7 cellular contexts compared by ENCODE assay signal in genomic region chr7:55367283-55367840, GRCh38. TPM values are rescaled to one million over a fixed set of nuclear protein-coding genes. Genes with fewer than 3 reads are reported as not detected.
DNase-seq lines count a peak whose midpoint lies in the region; ATAC-seq and TF ChIP-seq lines count a peak whose summit lies in the region.

No MANE protein-coding gene starts in this region.

- TF ChIP-seq CTCF in HFF-Myc (IDR thresholded peaks at IDR 0.05; ENCODE audit: low read depth, low read length, missing control alignments): no peak

- peaks cover 27% of the 10 kb centered on the region for H3K4me1 Mint-ChIP-seq in activated CD4-positive, alpha-beta memory T cell treated with anti-CD3 and anti-CD28 coated beads, Interleukin-2, amount 10 ng/mL, durations not matched to agents 7 days and 5 days
- peaks cover 28% of the 10 kb centered on the region for H3K4me1 Mint-ChIP-seq in stimulated activated effector memory CD8-positive, alpha-beta T cell treated with anti-CD3 and anti-CD28 coated beads, Interleukin-12 subunit alpha, Interleukin-12 subunit beta, amount 100 ng/mL, for 72 hours

- H3K4me3 Mint-ChIP-seq in activated CD4-positive, alpha-beta memory T cell treated with anti-CD3 and anti-CD28 coated beads, Interleukin-2, amount 10 ng/mL, durations not matched to agents 7 days and 5 days: peak overlapping the region; percentile 86
- H3K4me3 Mint-ChIP-seq in stimulated activated effector memory CD8-positive, alpha-beta T cell treated with anti-CD3 and anti-CD28 coated beads, Interleukin-12 subunit alpha, Interleukin-12 subunit beta, amount 100 ng/mL, for 72 hours: peak overlapping the region; percentile 94

- peaks cover 8% of the 10 kb centered on the region for H3K36me3 Mint-ChIP-seq in activated CD4-positive, alpha-beta memory T cell treated with anti-CD3 and anti-CD28 coated beads, Interleukin-2, amount 10 ng/mL, durations not matched to agents 7 days and 5 days (ENCODE audit: low read depth)
- peaks cover 9% of the 10 kb centered on the region for H3K36me3 Mint-ChIP-seq in stimulated activated effector memory CD8-positive, alpha-beta T cell treated with anti-CD3 and anti-CD28 coated beads, Interleukin-12 subunit alpha, Interleukin-12 subunit beta, amount 100 ng/mL, for 72 hours

- H3K4me1 ChIP-seq in iPS-15b (ENCODE audit: control insufficient read depth, insufficient read depth, low read length): peaks cover 2% of the 10 kb centered on the region

- POLR2A ChIA-PET in activated CD4-positive, alpha-beta memory T cell treated with anti-CD3 and anti-CD28 coated beads, Interleukin-2, amount 10 ng/mL, durations not matched to agents 7 days and 5 days (lab: Charles Lee): interaction anchor here (1.2 to 3.3 kb wide), 5 partner anchors 32 to 739 kb away, joined by 3 to 29 read pairs (median 13); partner anchors contain the start of genes CHCHD2 and SEC61G

- peak overlapping the region; percentile 99 for H3K4me3 ChIP-seq in HFF-Myc (replicated peaks; ENCODE audit: low read depth, low read length)
- H3K4me3 ChIP-seq in iPS-15b (ENCODE audit: low read depth, low read length): peak overlapping the region; percentile 99

- peak overlapping the region; percentile 93 for H3K27ac Mint-ChIP-seq in activated CD4-positive, alpha-beta memory T cell treated with anti-CD3 and anti-CD28 coated beads, Interleukin-2, amount 10 ng/mL, durations not matched to agents 7 days and 5 days
- peak overlapping the region; percentile 100 for H3K27ac Mint-ChIP-seq in stimulated activated effector memory CD8-positive, alpha-beta T cell treated with anti-CD3 and anti-CD28 coated beads, Interleukin-12 subunit alpha, Interleukin-12 subunit beta, amount 100 ng/mL, for 72 hours

- H3K9me3 Mint-ChIP-seq in activated CD4-positive, alpha-beta memory T cell treated with anti-CD3 and anti-CD28 coated beads, Interleukin-2, amount 10 ng/mL, durations not matched to agents 7 days and 5 days: no peaks in the 10 kb centered on the region
- no peaks in the 10 kb centered on the region for H3K9me3 Mint-ChIP-seq in stimulated activated effector memory CD8-positive, alpha-beta T cell treated with anti-CD3 and anti-CD28 coated beads, Interleukin-12 subunit alpha, Interleukin-12 subunit beta, amount 100 ng/mL, for 72 hours

- H3K27me3 Mint-ChIP-seq in activated CD4-positive, alpha-beta memory T cell treated with anti-CD3 and anti-CD28 coated beads, Interleukin-2, amount 10 ng/mL, durations not matched to agents 7 days and 5 days: no peaks in the 10 kb centered on the region

- H3K27me3 ChIP-seq in iPS-15b (ENCODE audit: control insufficient read depth, insufficient read depth, low read length): no peaks in the 10 kb centered on the region

- H3K9ac ChIP-seq in iPS-15b (ENCODE audit: low read depth, low read length): no peak overlapping the region

- no peak for ATAC-seq in stimulated activated effector memory CD8-positive, alpha-beta T cell treated with anti-CD3 and anti-CD28 coated beads, Interleukin-12 subunit alpha, Interleukin-12 subunit beta, amount 100 ng/mL, for 72 hours
- no peak for ATAC-seq in HG02885 (IDR thresholded peaks at IDR 0.05; ENCODE audit: poor library complexity, unreplicated experiment)

- H3K36me3 ChIP-seq in iPS-15b (ENCODE audit: control insufficient read depth, insufficient read depth, low read length): no peaks in the 10 kb centered on the region

- no peak for DNase-seq in HFF-Myc (ENCODE audit: extremely low read depth, low read depth)
- DNase-seq in activated CD4-positive, alpha-beta memory T cell treated with anti-CD3 and anti-CD28 coated beads, Interleukin-2, amount 10 ng/mL, durations not matched to agents 7 days and 5 days: no peak
- DNase-seq in stimulated activated effector memory CD8-positive, alpha-beta T cell treated with anti-CD3 and anti-CD28 coated beads, Interleukin-12 subunit alpha, Interleukin-12 subunit beta, amount 100 ng/mL, for 72 hours (ENCODE audit: low spot score in 2 of 2): no peak
- no peak for DNase-seq in stimulated activated CD4-positive, alpha-beta T cell treated with anti-CD3 and anti-CD28 coated beads, Interleukin-2, amount 100 ng/mL, for 48 hours
- no peak for DNase-seq in stimulated activated naive CD4-positive, alpha-beta T cell treated with Interleukin-2 at 50 U/mL for 16 hours (lab: John Stamatoyannopoulos, UW)

- no peaks in the 10 kb centered on the region for H3K9me3 ChIP-seq in iPS-15b (ENCODE audit: control insufficient read depth, insufficient read depth, low read length)

- CTCF ChIA-PET in activated CD4-positive, alpha-beta memory T cell treated with anti-CD3 and anti-CD28 coated beads, Interleukin-2, amount 10 ng/mL, durations not matched to agents 7 days and 5 days (lab: Charles Lee): no interaction called here

RNA-seq across cellular contexts. Expression of gene LANCL2, which starts 2.2 kb away (rescaled TPM):
- 1 to 10 TPM; 6.4 TPM for total RNA-seq in activated CD4-positive, alpha-beta memory T cell treated with anti-CD3 and anti-CD28 coated beads, Interleukin-2, amount 10 ng/mL, durations not matched to agents 7 days and 5 days
